In genomic region chr14:74953686-74954085, GRCh38 we compare ENCODE assay signal across 1 cellular context.
TF ChIP-seq lines count a peak whose summit lies in the region.

No MANE protein-coding gene starts in this region.

TF ChIP-seq in H1, 55 proteins besides CTCF, POLR2A, EP300 and RAD21:
- TF ChIP-seq TAF7 (optimal IDR thresholded peaks at IDR 0.05; ENCODE audit: borderline replicate concordance, low read depth, low read length) (no peak), JUN (IDR thresholded peaks at IDR 0.05; ENCODE audit: low read depth, low read length) (no peak), TBP (IDR thresholded peaks at IDR 0.05; ENCODE audit: low read depth, low read length) (no peak), RXRA (IDR thresholded peaks at IDR 0.05; ENCODE audit: insufficient read depth, low read depth, low read length) (no peak), SP2 (IDR thresholded peaks at IDR 0.05; ENCODE audit: low read length) (no peak), SRF (IDR thresholded peaks at IDR 0.05; ENCODE audit: low read depth, low read length) (no peak), TCF12 (IDR thresholded peaks at IDR 0.05; ENCODE audit: low read depth, low read length) (no peak), GABPA (IDR thresholded peaks at IDR 0.05; ENCODE audit: borderline replicate concordance, insufficient read depth, low read length) (no peak), JUND (IDR thresholded peaks at IDR 0.05; ENCODE audit: low read length) (no peak), CEBPB (IDR thresholded peaks at IDR 0.05; ENCODE audit: low read depth, low read length) (no peak)
